Comparison of ENCODE assay signal across 8 cellular contexts in genomic region chr7:46000513-46000912, GRCh38.
"Had no signal": no experiment of that assay in that cellular context is flagged by ENCODE, and none has a peak within 500 bp of the region (broad histone marks: within the 10 kb centered on the region; RNA-seq: fewer than 3 reads in every experiment).

No MANE protein-coding gene starts in this region.

- FAIRE-seq: G401.6, GM12878, GM12891, GM12892, GM18507, GM19239 had no signal

- DNase-seq: GDM1, GF-D8 had no signal

- ATAC-seq: GM12878 had no signal

- H3K4me3 ChIP-seq: GM12878 had no signal
